ENCODE assay signal across 1 cellular context in genomic region chr17:1300580-1300905, GRCh38.
TF ChIP-seq lines count a peak whose summit lies in the region.

No MANE protein-coding gene starts in this region.

TF ChIP-seq in K562, 482 proteins besides CTCF, POLR2A, EP300 and RAD21:
- TF ChIP-seq ZNF551 (CRISPR knock-in tag; IDR thresholded peaks at IDR 0.05) (no peak), ERF (CRISPR knock-in tag; IDR thresholded peaks at IDR 0.05) (no peak), ARID3B (CRISPR knock-in tag; IDR thresholded peaks at IDR 0.05; ENCODE audit: borderline replicate concordance) (no peak), PTRF (tag; IDR thresholded peaks at IDR 0.05) (no peak), GABPB2 (CRISPR knock-in tag; conservative IDR thresholded peaks at IDR 0.05) (no peak), ZBTB17 (CRISPR knock-in tag; IDR thresholded peaks at IDR 0.05) (no peak), CLOCK (CRISPR knock-in tag; IDR thresholded peaks at IDR 0.05; ENCODE audit: borderline replicate concordance) (no peak), ZMIZ1 (IDR thresholded peaks at IDR 0.05; ENCODE audit: low read depth in 2 of 2, low read length in 2 of 2) (no peak), NCOA4 (IDR thresholded peaks at IDR 0.05; ENCODE audit: partially characterized antibody) (no peak), REST (CRISPR knock-in tag; IDR thresholded peaks at IDR 0.05; ENCODE audit: low read depth) (no peak), ZNF609 (CRISPR knock-in tag; IDR thresholded peaks at IDR 0.05; ENCODE audit: borderline replicate concordance) (no peak), TAL1 (IDR thresholded peaks at IDR 0.05) (no peak), MCM2 (IDR thresholded peaks at IDR 0.05; ENCODE audit: low read depth) (no peak), KAT7 (CRISPR knock-in tag; IDR thresholded peaks at IDR 0.05; ENCODE audit: borderline replicate concordance) (no peak), ZNF511 (CRISPR knock-in tag; IDR thresholded peaks at IDR 0.05) (no peak), GATAD2B (IDR thresholded peaks at IDR 0.05; ENCODE audit: borderline replicate concordance) (no peak), ASH1L (IDR thresholded peaks at IDR 0.05; ENCODE audit: borderline replicate concordance, low read depth, partially characterized antibody) (no peak), KAT8 (IDR thresholded peaks at IDR 0.05; ENCODE audit: low read depth) (no peak)
